Comparison of ENCODE assay signal across 14 cellular contexts in the genomic region with DNA sequence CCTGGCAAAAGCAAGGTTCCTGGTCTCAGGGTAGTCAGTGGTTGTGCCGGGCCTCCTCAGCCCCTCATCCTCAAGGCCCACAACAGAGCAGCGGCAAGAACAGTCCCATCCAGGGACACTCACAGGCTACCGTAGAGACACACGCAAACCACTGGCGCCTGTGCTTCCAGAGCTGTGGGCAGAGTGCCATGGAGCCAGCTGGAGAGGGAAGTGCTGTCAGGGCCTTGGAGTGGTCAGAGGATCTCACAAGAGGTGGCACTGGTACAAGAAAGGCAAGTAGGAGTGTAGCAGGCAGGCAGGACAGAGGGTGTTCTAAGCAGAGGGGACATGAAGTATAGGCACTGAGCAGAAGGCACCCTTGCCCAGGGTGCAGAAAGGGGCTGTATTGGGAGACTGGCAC. TPM values are rescaled to one million over a fixed set of nuclear protein-coding genes. Genes with fewer than 3 reads are reported as not detected.
DNase-seq lines count a peak whose midpoint lies in the region; ATAC-seq and TF ChIP-seq lines count a peak whose summit lies in the region.
"Had no signal": no experiment of that assay in that cellular context is flagged by ENCODE, and none has a peak within 500 bp of the region (broad histone marks: within the 10 kb centered on the region; RNA-seq: fewer than 3 reads in every experiment).

No MANE protein-coding gene starts in this region.

- no peaks in the 10 kb centered on the region for H3K27me3 ChIP-seq in body of pancreas
- H3K27me3 ChIP-seq in lower lobe of right lung (ENCODE audit: low read depth) = no peaks in the 10 kb centered on the region
- H3K27me3 ChIP-seq in stomach smooth muscle (ENCODE audit: control insufficient read depth in 1 of 2, insufficient read depth in 2 of 2, low read length in 2 of 2) = no peaks in the 10 kb centered on the region
- no peaks in the 10 kb centered on the region for H3K27me3 ChIP-seq in mammary epithelial cell (ENCODE audit: insufficient read depth, low read length)
- H3K27me3 ChIP-seq: tibial nerve had no signal

- in situ Hi-C loops in mammary epithelial cell (cut with MboI; ENCODE audit: low sequenced_read_pairs in 2 of 2) = no loop called here

- no peak overlapping the region for H3K27ac ChIP-seq in body of pancreas
- H3K27ac ChIP-seq in lower lobe of right lung = no peak overlapping the region
- H3K27ac ChIP-seq in stomach smooth muscle (ENCODE audit: low read length) = peak overlapping the region; percentile 37
- H3K27ac ChIP-seq in mammary epithelial cell (ENCODE audit: insufficient read depth, low read depth, low read length) = no peak overlapping the region
- H3K27ac ChIP-seq: tibial nerve had no signal

- H3K4me1 ChIP-seq in body of pancreas (peaks cover 9% of the 10 kb centered on the region), lower lobe of right lung (peaks cover 12% of the 10 kb centered on the region), stomach smooth muscle (ENCODE audit: control insufficient read depth, insufficient read depth, low read length) (peaks cover 25% of the 10 kb centered on the region), mammary epithelial cell (ENCODE audit: insufficient read depth, low read length) (no peaks in the 10 kb centered on the region)

- H3K9ac ChIP-seq in stomach smooth muscle (ENCODE audit: low read length in 2 of 2) = no peak overlapping the region
- no peak overlapping the region for H3K9ac ChIP-seq in mammary epithelial cell (ENCODE audit: insufficient read depth, low read length)

- intact Hi-C loops in body of pancreas (cut with DNase I) = no loop called here
- intact Hi-C loops in lower lobe of right lung (cut with DNase I) = no loop called here
- intact Hi-C loops in mammary epithelial cell (cut with micrococcal nuclease) = no loop called here

- 63 to 77% methylated on average over 3 to 5 of the region's 5 CpGs for WGBS in body of pancreas, 2 donors
- WGBS in mammary epithelial cell (ENCODE audit: low coverage, missing lambda C conversion rate) = 97% methylated on average over 5 of the region's 5 CpGs

- H3K4me2 ChIP-seq in mammary epithelial cell (ENCODE audit: insufficient read depth, low read depth, low read length) = no peak overlapping the region

- peaks cover 5% of the 10 kb centered on the region for H3K36me3 Mint-ChIP-seq in activated CD4-positive, alpha-beta memory T cell treated with anti-CD3 and anti-CD28 coated beads, Interleukin-2, amount 10 ng/mL, durations not matched to agents 7 days and 5 days (ENCODE audit: low read depth)

- peak; percentile 19 for DNase-seq in LHCN-M2 (ENCODE audit: low read depth)
- peak; percentile 27 to 72 (median 48) for DNase-seq in body of pancreas
- DNase-seq in lower lobe of right lung = peak; percentile 76
- DNase-seq in NCI-H226 = no peak
- no peak for DNase-seq in activated CD4-positive, alpha-beta memory T cell treated with anti-CD3 and anti-CD28 coated beads, Interleukin-2, amount 10 ng/mL, durations not matched to agents 7 days and 5 days
- DNase-seq in mammary epithelial cell = no peak
- no peak for DNase-seq in central memory CD4-positive, alpha-beta T cell
- DNase-seq: effector memory CD8-positive, alpha-beta T cell; NCI-H774; SW 1271 had no signal

- H3K4me3 ChIP-seq in body of pancreas (no peak overlapping the region), lower lobe of right lung (no peak overlapping the region), stomach smooth muscle (ENCODE audit: low read length in 2 of 2) (peak overlapping the region in 1 of 2 donors; percentile 15), mammary epithelial cell (replicated peaks in 1 of 3; ENCODE audit: insufficient read depth in 1 of 3, low read depth in 2 of 3, low read length in 3 of 3) (no peak overlapping the region)
- H3K4me3 ChIP-seq: tibial nerve had no signal

- ATAC-seq in body of pancreas = no peak
- ATAC-seq in lower lobe of right lung = peak; percentile 77 to 83
- ATAC-seq: effector memory CD8-positive, alpha-beta T cell had no signal

- dilution Hi-C loops in mammary epithelial cell (cut with HindIII; ENCODE audit: low sequenced_read_pairs) = no loop called here

- H3K4me1 Mint-ChIP-seq in activated CD4-positive, alpha-beta memory T cell treated with anti-CD3 and anti-CD28 coated beads, Interleukin-2, amount 10 ng/mL, durations not matched to agents 7 days and 5 days = peaks cover 15% of the 10 kb centered on the region
- H3K4me1 Mint-ChIP-seq: neural crest cell had no signal

- H3K27ac Mint-ChIP-seq in activated CD4-positive, alpha-beta memory T cell treated with anti-CD3 and anti-CD28 coated beads, Interleukin-2, amount 10 ng/mL, durations not matched to agents 7 days and 5 days = no peak overlapping the region
- H3K27ac Mint-ChIP-seq: activated naive CD4-positive, alpha-beta T cell treated with anti-CD3 and anti-CD28 coated beads, Interleukin-2, amount 50 U/mL, for 24 hours had no signal

- H4K20me1 ChIP-seq in mammary epithelial cell (ENCODE audit: insufficient read depth, low read length) = no peaks in the 10 kb centered on the region

- POLR2A ChIA-PET in activated CD4-positive, alpha-beta memory T cell treated with anti-CD3 and anti-CD28 coated beads, Interleukin-2, amount 10 ng/mL, durations not matched to agents 7 days and 5 days (lab: Charles Lee) = no interaction called here

- no peaks in the 10 kb centered on the region for H3K27me3 Mint-ChIP-seq in activated CD4-positive, alpha-beta memory T cell treated with anti-CD3 and anti-CD28 coated beads, Interleukin-2, amount 10 ng/mL, durations not matched to agents 7 days and 5 days
- H3K27me3 Mint-ChIP-seq: activated naive CD4-positive, alpha-beta T cell treated with anti-CD3 and anti-CD28 coated beads, Interleukin-2, amount 50 U/mL, for 24 hours; effector memory CD8-positive, alpha-beta T cell had no signal

- no peak overlapping the region for H2AFZ ChIP-seq in mammary epithelial cell (ENCODE audit: low read depth, low read length)

- TF ChIP-seq CTCF in body of pancreas (IDR thresholded peaks at IDR 0.05) (no peak), lower lobe of right lung (IDR thresholded peaks at IDR 0.05) (no peak), mammary epithelial cell (conservative IDR thresholded peaks at IDR 0.05 in 1 of 2, IDR thresholded peaks at IDR 0.05 in 1 of 2; ENCODE audit: extremely low read depth in 1 of 2, insufficient read depth in 1 of 2, low read depth in 1 of 2, low read length in 2 of 2) (no peak)

- no peaks in the 10 kb centered on the region for H3K9me3 ChIP-seq in body of pancreas
- H3K9me3 ChIP-seq in lower lobe of right lung = no peaks in the 10 kb centered on the region
- no peaks in the 10 kb centered on the region for H3K9me3 ChIP-seq in stomach smooth muscle (ENCODE audit: control insufficient read depth in 2 of 2, low read length in 2 of 2)
- no peaks in the 10 kb centered on the region for H3K9me3 ChIP-seq in mammary epithelial cell (replicated peaks; ENCODE audit: insufficient read depth, low read length)
- H3K9me3 ChIP-seq: tibial nerve had no signal

- CTCF ChIA-PET in activated CD4-positive, alpha-beta memory T cell treated with anti-CD3 and anti-CD28 coated beads, Interleukin-2, amount 10 ng/mL, durations not matched to agents 7 days and 5 days (lab: Charles Lee) = no interaction called here
- CTCF ChIA-PET in mammary epithelial cell (lab: Charles Lee; ENCODE audit: low non-redundant PET) = no interaction called here

- BruUV-seq in mammary epithelial cell (replicated peaks; lab: Mats Ljungman, UMichigan) = no TSS peak

- no peaks in the 10 kb centered on the region for H3K9me3 Mint-ChIP-seq in activated CD4-positive, alpha-beta memory T cell treated with anti-CD3 and anti-CD28 coated beads, Interleukin-2, amount 10 ng/mL, durations not matched to agents 7 days and 5 days
- H3K9me3 Mint-ChIP-seq: activated naive CD4-positive, alpha-beta T cell treated with anti-CD3 and anti-CD28 coated beads, Interleukin-2, amount 50 U/mL, for 24 hours; effector memory CD8-positive, alpha-beta T cell; neural crest cell had no signal

- H3K4me3 Mint-ChIP-seq in activated CD4-positive, alpha-beta memory T cell treated with anti-CD3 and anti-CD28 coated beads, Interleukin-2, amount 10 ng/mL, durations not matched to agents 7 days and 5 days = no peak overlapping the region
- H3K4me3 Mint-ChIP-seq: activated naive CD4-positive, alpha-beta T cell treated with anti-CD3 and anti-CD28 coated beads, Interleukin-2, amount 50 U/mL, for 24 hours; effector memory CD8-positive, alpha-beta T cell; neural crest cell had no signal

- TF ChIP-seq POLR2A in body of pancreas (IDR thresholded peaks at IDR 0.05) = no peak

- no peaks in the 10 kb centered on the region for H3K36me3 ChIP-seq in body of pancreas (replicated peaks in 1 of 2; ENCODE audit: insufficient read depth in 1 of 2, low read depth in 2 of 2)
- H3K36me3 ChIP-seq in lower lobe of right lung = peaks cover 7% of the 10 kb centered on the region
- H3K36me3 ChIP-seq in stomach smooth muscle (ENCODE audit: control insufficient read depth in 2 of 2, insufficient read depth in 2 of 2, low read length in 2 of 2) = no peaks in the 10 kb centered on the region
- H3K36me3 ChIP-seq in mammary epithelial cell (ENCODE audit: insufficient read depth, low read length) = peaks cover 2% of the 10 kb centered on the region

- H3K79me2 ChIP-seq in mammary epithelial cell (ENCODE audit: insufficient read depth, low read length) = no peaks in the 10 kb centered on the region

RNA-seq across cellular contexts. Expression of gene ANKRD9, which starts 34.6 kb away (rescaled TPM):
- 38.9 and 49.8 TPM in 2 replicates for total RNA-seq in LHCN-M2 (2014; rRNA removed)
- 15.5 TPM for polyA plus RNA-seq in LHCN-M2 (2012)
- 10 to 100 TPM; 49.8 to 87.7 TPM for total RNA-seq in body of pancreas
- total RNA-seq in lower lobe of right lung = 19.5 TPM
- 10 to 100 TPM; 11.2 to 12.3 TPM for total RNA-seq in activated CD4-positive, alpha-beta memory T cell treated with anti-CD3 and anti-CD28 coated beads, Interleukin-2, amount 10 ng/mL, durations not matched to agents 7 days and 5 days
- 10 to 100 TPM; 11.8 to 24.0 TPM for total RNA-seq in mammary epithelial cell
- polyA plus RNA-seq in mammary epithelial cell = 8.8 TPM
- 8.6 TPM for polyA minus RNA-seq in mammary epithelial cell

Comparison
In these comparisons a context has a peak if more than half of its experiments do, and no peak if none do; other contexts are left out.
1. DNase-seq: peak in LHCN-M2 (single experiment), body of pancreas (4 of 4) and lower lobe of right lung (single experiment); none in NCI-H226 (single experiment), activated CD4-positive, alpha-beta memory T cell treated with anti-CD3 and anti-CD28 coated beads, Interleukin-2, amount 10 ng/mL, durations not matched to agents 7 days and 5 days (single experiment), mammary epithelial cell (single experiment) and central memory CD4-positive, alpha-beta T cell (single experiment).